8 cellular contexts compared by ENCODE assay signal in genomic region chr1:64960731-64961130, GRCh38. TPM values are rescaled to one million over a fixed set of nuclear protein-coding genes. Genes with fewer than 3 reads are reported as not detected.
DNase-seq lines count a peak whose midpoint lies in the region; ATAC-seq and TF ChIP-seq lines count a peak whose summit lies in the region.

No MANE protein-coding gene starts in this region.

- no peak for TF ChIP-seq CTCF in GM10266 (IDR thresholded peaks at IDR 0.05; ENCODE audit: control insufficient read depth, insufficient read depth, low read depth, missing control alignments)
- TF ChIP-seq CTCF in activated CD8-positive, alpha-beta T cell treated with anti-CD3 and anti-CD28 coated beads for 36 hours (IDR thresholded peaks at IDR 0.05), result no peak

- H3K9me3 Mint-ChIP-seq in activated CD8-positive, alpha-beta T cell treated with anti-CD3 and anti-CD28 coated beads for 36 hours, result no peaks in the 10 kb centered on the region

- peaks cover 10% of the 10 kb centered on the region for H3K36me3 Mint-ChIP-seq in activated CD8-positive, alpha-beta T cell treated with anti-CD3 and anti-CD28 coated beads for 36 hours (ENCODE audit: low read depth)

- peak overlapping the region; percentile 36 for H3K4me3 Mint-ChIP-seq in activated CD8-positive, alpha-beta T cell treated with anti-CD3 and anti-CD28 coated beads for 36 hours

- H3K4me1 Mint-ChIP-seq in activated CD8-positive, alpha-beta T cell treated with anti-CD3 and anti-CD28 coated beads for 36 hours (ENCODE audit: low read depth), result peaks cover 64% of the 10 kb centered on the region

- DNase-seq in GM10266 (ENCODE audit: extremely low spot score), result peak; percentile 49
- no peak for DNase-seq in activated CD8-positive, alpha-beta T cell treated with anti-CD3 and anti-CD28 coated beads for 36 hours
- no peak for DNase-seq in AG20443 (ENCODE audit: low spot score)
- DNase-seq in kidney tubule cell (ENCODE audit: low spot score), result no peak
- DNase-seq in NOMO-1 treated with dmso at 0.1 percent for 144 hours (lab: John Stamatoyannopoulos, UW; ENCODE audit: unreplicated experiment), result no peak
- no peak for DNase-seq in NK-92 (lab: John Stamatoyannopoulos, UW; ENCODE audit: unreplicated experiment)

- POLR2A ChIA-PET in activated CD8-positive, alpha-beta T cell treated with anti-CD3 and anti-CD28 coated beads for 36 hours (lab: Charles Lee), result interaction anchor here (0.7 to 1.2 kb wide), 5 partner anchors 11 to 84 kb away, joined by 3 to 4 read pairs (median 3); no protein-coding TSS in a partner anchor

- intact Hi-C loops in activated CD8-positive, alpha-beta T cell treated with anti-CD3 and anti-CD28 coated beads for 36 hours (cut with micrococcal nuclease), result loop anchor here (5.0 kb wide), 1 partner anchor 83 kb away; no protein-coding TSS in a partner anchor

- CTCF ChIA-PET in activated CD8-positive, alpha-beta T cell treated with anti-CD3 and anti-CD28 coated beads for 36 hours (lab: Charles Lee), result interaction anchor here (0.7 to 1.9 kb wide), 5 partner anchors 12 to 68 kb away, joined by 3 to 9 read pairs (median 3); no protein-coding TSS in a partner anchor

- peak overlapping the region; percentile 72 for H3K27ac Mint-ChIP-seq in activated CD8-positive, alpha-beta T cell treated with anti-CD3 and anti-CD28 coated beads for 36 hours

- H3K27me3 Mint-ChIP-seq in activated CD8-positive, alpha-beta T cell treated with anti-CD3 and anti-CD28 coated beads for 36 hours, result no peaks in the 10 kb centered on the region

- peak; percentile 58 for ATAC-seq in GM19438 (IDR thresholded peaks at IDR 0.05; ENCODE audit: low read depth, unreplicated experiment)
- ATAC-seq in HG03060 (IDR thresholded peaks at IDR 0.05; ENCODE audit: low read depth, unreplicated experiment), result peak; percentile 74
- peak; percentile 40 for ATAC-seq in activated CD8-positive, alpha-beta T cell treated with anti-CD3 and anti-CD28 coated beads for 36 hours

RNA-seq across cellular contexts. Expression of gene JAK1, which starts 5.6 kb away (rescaled TPM):
- 100 to 1,000 TPM in 1 of 2 experiments, 10 to 100 TPM in 1; 96.3 to 108 TPM for total RNA-seq in activated CD8-positive, alpha-beta T cell treated with anti-CD3 and anti-CD28 coated beads for 36 hours
